Comparison of ENCODE assay signal across 16 cellular contexts in the genomic region with DNA sequence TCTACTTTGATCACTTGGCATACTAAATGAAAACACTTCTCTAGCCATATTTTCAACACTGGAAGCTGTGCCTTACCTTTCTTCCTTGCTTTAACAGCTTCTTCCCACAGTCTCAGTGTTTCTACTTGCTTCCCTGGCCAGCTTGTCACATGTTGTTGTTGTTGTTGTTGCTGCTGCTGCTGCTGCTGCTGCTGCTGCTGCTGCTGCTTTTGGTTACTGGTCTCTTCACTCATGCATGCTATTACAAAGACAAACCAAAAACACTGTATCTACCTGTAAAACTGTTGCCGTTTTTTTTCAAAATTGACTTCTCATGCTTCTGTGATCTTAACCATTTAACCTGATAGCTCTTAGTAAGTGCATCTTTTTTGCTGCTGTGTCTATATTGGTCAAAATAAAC.
"Had no signal": no experiment of that assay in that cellular context is flagged by ENCODE, and none has a peak within 500 bp of the region (broad histone marks: within the 10 kb centered on the region; RNA-seq: fewer than 3 reads in every experiment).

No MANE protein-coding gene starts in this region.

- H3K4me1 ChIP-seq: colonic mucosa had no signal

- H3K27me3 ChIP-seq: colonic mucosa, heart left ventricle, neutrophil had no signal

- H3K4me3 ChIP-seq: colonic mucosa, heart left ventricle had no signal

- H3K9me3 ChIP-seq: colonic mucosa, heart left ventricle, neutrophil had no signal

- H3K4me3 Mint-ChIP-seq: endodermal cell; naive B cell; stimulated activated naive B cell treated with anti-CD40 and anti-IgM and Interleukin-4, amounts not matched to agents 10 μg/mL and 1 μg/mL and 100 μg/mL, for 72 hours; stimulated activated naive CD8-positive, alpha-beta T cell treated with anti-CD3 and anti-CD28 coated beads, Interleukin-15, amount 100 ng/mL, for 72 hours had no signal

- H3K27me3 Mint-ChIP-seq: naive B cell; stimulated activated naive B cell treated with anti-CD40 and anti-IgM and Interleukin-4, amounts not matched to agents 10 μg/mL and 1 μg/mL and 100 μg/mL, for 72 hours; stimulated activated naive CD8-positive, alpha-beta T cell treated with anti-CD3 and anti-CD28 coated beads, Interleukin-15, amount 100 ng/mL, for 72 hours had no signal

- H3K9me3 Mint-ChIP-seq: endodermal cell; naive B cell; stimulated activated naive B cell treated with anti-CD40 and anti-IgM and Interleukin-4, amounts not matched to agents 10 μg/mL and 1 μg/mL and 100 μg/mL, for 72 hours; stimulated activated naive CD8-positive, alpha-beta T cell treated with anti-CD3 and anti-CD28 coated beads, Interleukin-15, amount 100 ng/mL, for 72 hours had no signal

- H3K27ac ChIP-seq: colonic mucosa, heart left ventricle, neutrophil had no signal

- ATAC-seq: heart left ventricle; sciatic nerve; stimulated activated naive B cell treated with anti-CD40 and anti-IgM and Interleukin-4, amounts not matched to agents 10 μg/mL and 1 μg/mL and 100 μg/mL, for 72 hours; stimulated activated naive CD8-positive, alpha-beta T cell treated with anti-CD3 and anti-CD28 coated beads, Interleukin-15, amount 100 ng/mL, for 72 hours had no signal

- H3K27ac Mint-ChIP-seq: endodermal cell; stimulated activated naive B cell treated with anti-CD40 and anti-IgM and Interleukin-4, amounts not matched to agents 10 μg/mL and 1 μg/mL and 100 μg/mL, for 72 hours; stimulated activated naive CD8-positive, alpha-beta T cell treated with anti-CD3 and anti-CD28 coated beads, Interleukin-15, amount 100 ng/mL, for 72 hours had no signal

- DNase-seq: colonic mucosa; dermis blood vessel endothelial cell; effector CD4-positive, alpha-beta T cell; endodermal cell; foreskin melanocyte; heart left ventricle; hippocampal formation; mesendoderm; naive B cell; stimulated activated CD4-positive, alpha-beta T cell treated with anti-CD3 and anti-CD28 coated beads, Interleukin-2, amount 100 ng/mL, for 24 hours; stimulated activated CD4-positive, alpha-beta T cell treated with anti-CD3 and anti-CD28 coated beads, Interleukin-4, amount 100 ng/mL, for 4 hours; stimulated activated naive B cell treated with anti-CD40 and anti-IgM and Interleukin-4, amounts not matched to agents 10 μg/mL and 1 μg/mL and 100 μg/mL, for 72 hours; stimulated activated naive CD8-positive, alpha-beta T cell treated with anti-CD3 and anti-CD28 coated beads, Interleukin-15, amount 100 ng/mL, for 72 hours; trophoblast cell had no signal
